In the genomic region with DNA sequence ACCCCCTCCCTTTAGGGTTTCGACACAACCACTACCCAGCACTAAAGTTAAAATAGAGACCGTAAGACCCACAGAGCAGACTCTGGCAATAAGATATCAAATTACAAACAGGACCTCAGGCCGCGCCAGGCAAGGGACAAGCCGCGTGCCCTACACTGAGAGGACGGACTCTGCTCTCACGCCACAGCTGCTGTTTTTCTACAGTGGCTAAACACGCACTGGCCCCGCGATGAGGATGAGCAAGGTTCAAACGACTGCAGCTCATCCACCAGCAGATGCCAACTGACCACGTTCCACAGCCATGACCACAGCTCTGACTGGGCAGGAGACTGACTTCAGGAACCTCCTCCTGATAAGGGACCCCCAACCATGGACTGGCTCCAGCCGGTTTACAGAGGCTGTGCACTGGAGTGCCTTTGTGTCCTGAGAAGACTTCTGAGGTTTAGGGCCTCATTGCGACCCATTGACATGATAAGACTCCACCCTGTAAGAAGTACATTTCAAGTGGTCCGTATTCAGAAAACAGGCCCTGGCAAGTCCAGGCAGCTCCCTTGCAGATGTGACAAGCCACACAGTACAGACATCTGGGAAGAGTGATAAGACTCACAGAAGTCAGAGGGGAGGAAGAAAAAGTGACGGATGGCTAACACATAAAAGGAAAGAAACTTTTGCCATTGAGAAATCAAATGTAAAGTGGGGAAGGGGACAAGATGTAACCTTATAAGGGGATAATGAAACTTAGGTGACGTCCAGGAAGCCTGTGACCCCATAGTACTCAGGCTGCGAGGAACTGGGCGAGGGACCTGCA, we compare ENCODE assay signal across 1 cellular context.
TF ChIP-seq lines count a peak whose summit lies in the region.

No MANE protein-coding gene starts in this region.

TF ChIP-seq in HepG2, 621 proteins besides CTCF, POLR2A, EP300 and RAD21 (continued from another document and continues in another):
- TF ChIP-seq, protein P1, sequence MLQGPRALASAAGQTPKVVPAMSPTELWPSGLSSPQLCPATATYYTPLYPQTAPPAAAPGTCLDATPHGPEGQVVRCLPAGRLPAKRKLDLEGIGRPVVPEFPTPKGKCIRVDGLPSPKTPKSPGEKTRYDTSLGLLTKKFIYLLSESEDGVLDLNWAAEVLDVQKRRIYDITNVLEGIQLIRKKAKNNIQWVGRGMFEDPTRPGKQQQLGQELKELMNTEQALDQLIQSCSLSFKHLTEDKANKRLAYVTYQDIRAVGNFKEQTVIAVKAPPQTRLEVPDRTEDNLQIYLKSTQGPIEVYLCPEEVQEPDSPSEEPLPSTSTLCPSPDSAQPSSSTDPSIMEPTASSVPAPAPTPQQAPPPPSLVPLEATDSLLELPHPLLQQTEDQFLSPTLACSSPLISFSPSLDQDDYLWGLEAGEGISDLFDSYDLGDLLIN (CRISPR knock-in tag; IDR thresholded peaks at IDR 0.05; ENCODE audit: borderline replicate concordance), result no peak
- TF ChIP-seq ZFAT (CRISPR knock-in tag; conservative IDR thresholded peaks at IDR 0.05) (no peak), ERF (CRISPR knock-in tag; IDR thresholded peaks at IDR 0.05) (peak; percentile 90), HDAC6 (IDR thresholded peaks at IDR 0.05; ENCODE audit: low read depth, low read length) (no peak), TOE1 (CRISPR knock-in tag; IDR thresholded peaks at IDR 0.05) (peak; percentile 52; the same call in 1 of the 2 replicates), ZNF790 (CRISPR knock-in tag; IDR thresholded peaks at IDR 0.05; ENCODE audit: borderline replicate concordance) (no peak), ZNF205 (CRISPR knock-in tag; IDR thresholded peaks at IDR 0.05) (peak; percentile 69; the same call in 1 of the 2 replicates), SOX13 (IDR thresholded peaks at IDR 0.05) (peak; percentile 18; the same call in 1 of the 2 replicates), SOX13 (CRISPR knock-in tag; conservative IDR thresholded peaks at IDR 0.05 in 1 of 2, IDR thresholded peaks at IDR 0.05 in 1 of 2) (peak in 1 of 2 experiments; percentile 58; a peak in 2 of 4 replicates), THAP11 (CRISPR knock-in tag; IDR thresholded peaks at IDR 0.05) (peak; percentile 62), AKAP8 (CRISPR knock-in tag; IDR thresholded peaks at IDR 0.05) (no peak; the same call in 1 of the 2 replicates), ZNF451 (CRISPR knock-in tag; IDR thresholded peaks at IDR 0.05) (peak; percentile 50; the same call in 1 of the 2 replicates), ZNF607 (CRISPR knock-in tag; IDR thresholded peaks at IDR 0.05; ENCODE audit: borderline replicate concordance) (peak; percentile 96), ZNF670 (CRISPR knock-in tag; IDR thresholded peaks at IDR 0.05; ENCODE audit: borderline replicate concordance) (peak; percentile 100), ZNF788 (CRISPR knock-in tag; IDR thresholded peaks at IDR 0.05; ENCODE audit: borderline replicate concordance) (peak; percentile 90), HNRNPK (IDR thresholded peaks at IDR 0.05; ENCODE audit: low read depth, low read length, poor library complexity, severe bottlenecking) (no peak), DNMT1 (CRISPR knock-in tag; IDR thresholded peaks at IDR 0.05) (0 out of 2 replicates have a peak, but pooled peaks have one; percentile 64), ZNF724P (CRISPR knock-in tag; IDR thresholded peaks at IDR 0.05; ENCODE audit: borderline replicate concordance) (peak; percentile 91), RFX3 (CRISPR knock-in tag; IDR thresholded peaks at IDR 0.05) (no peak), SMC3 (IDR thresholded peaks at IDR 0.05; ENCODE audit: low read length) (no peak), ZFP37 (CRISPR knock-in tag; IDR thresholded peaks at IDR 0.05; ENCODE audit: borderline replicate concordance) (no peak; the same call in 1 of the 2 replicates), PHF21A (CRISPR knock-in tag; IDR thresholded peaks at IDR 0.05) (peak; percentile 87), ZNF891 (CRISPR knock-in tag; IDR thresholded peaks at IDR 0.05) (peak; percentile 56; the same call in 1 of the 2 replicates), DZIP1 (CRISPR knock-in tag; IDR thresholded peaks at IDR 0.05) (no peak), SCMH1 (CRISPR knock-in tag; IDR thresholded peaks at IDR 0.05; ENCODE audit: borderline replicate concordance) (no peak), ZNF713 (CRISPR knock-in tag; IDR thresholded peaks at IDR 0.05) (no peak), GTF3A (CRISPR knock-in tag; conservative IDR thresholded peaks at IDR 0.05) (no peak), ZNF746 (CRISPR knock-in tag; IDR thresholded peaks at IDR 0.05) (peak; percentile 71), EED (CRISPR knock-in tag; IDR thresholded peaks at IDR 0.05) (peak; percentile 46; the same call in 1 of the 2 replicates), WIZ (CRISPR knock-in tag; IDR thresholded peaks at IDR 0.05) (peak; percentile 83), SNAI1 (CRISPR knock-in tag; IDR thresholded peaks at IDR 0.05; ENCODE audit: borderline replicate concordance) (no peak), HMGA1 (CRISPR knock-in tag; conservative IDR thresholded peaks at IDR 0.05) (no peak), SMAD1 (CRISPR knock-in tag; IDR thresholded peaks at IDR 0.05; ENCODE audit: borderline replicate concordance, low read depth) (no peak), U2AF2 (IDR thresholded peaks at IDR 0.05; ENCODE audit: low read depth, low read length) (no peak), ZFP91 (CRISPR knock-in tag; IDR thresholded peaks at IDR 0.05; ENCODE audit: borderline replicate concordance) (peak; percentile 37; the same call in 1 of the 2 replicates), RFX5 (IDR thresholded peaks at IDR 0.05; ENCODE audit: low read depth, low read length) (no peak), ZNF460 (CRISPR knock-in tag; IDR thresholded peaks at IDR 0.05; ENCODE audit: borderline replicate concordance) (peak; percentile 41; the same call in 1 of the 2 replicates), ZNF816 (CRISPR knock-in tag; IDR thresholded peaks at IDR 0.05; ENCODE audit: borderline replicate concordance) (peak; percentile 80; the same call in 1 of the 2 replicates), MIXL1 (CRISPR knock-in tag; IDR thresholded peaks at IDR 0.05) (peak; percentile 82), ZNF530 (CRISPR knock-in tag; IDR thresholded peaks at IDR 0.05; ENCODE audit: low read depth) (no peak), FOXC1 (CRISPR knock-in tag; IDR thresholded peaks at IDR 0.05; ENCODE audit: borderline replicate concordance) (peak; percentile 67; the same call in 1 of the 2 replicates), ZNF207 (IDR thresholded peaks at IDR 0.05; ENCODE audit: borderline replicate concordance) (no peak), ZEB1 (IDR thresholded peaks at IDR 0.05; ENCODE audit: insufficient replicate concordance, low read depth) (no peak), ZNF7 (CRISPR knock-in tag; IDR thresholded peaks at IDR 0.05) (no peak)
- TF ChIP-seq, protein P2, sequence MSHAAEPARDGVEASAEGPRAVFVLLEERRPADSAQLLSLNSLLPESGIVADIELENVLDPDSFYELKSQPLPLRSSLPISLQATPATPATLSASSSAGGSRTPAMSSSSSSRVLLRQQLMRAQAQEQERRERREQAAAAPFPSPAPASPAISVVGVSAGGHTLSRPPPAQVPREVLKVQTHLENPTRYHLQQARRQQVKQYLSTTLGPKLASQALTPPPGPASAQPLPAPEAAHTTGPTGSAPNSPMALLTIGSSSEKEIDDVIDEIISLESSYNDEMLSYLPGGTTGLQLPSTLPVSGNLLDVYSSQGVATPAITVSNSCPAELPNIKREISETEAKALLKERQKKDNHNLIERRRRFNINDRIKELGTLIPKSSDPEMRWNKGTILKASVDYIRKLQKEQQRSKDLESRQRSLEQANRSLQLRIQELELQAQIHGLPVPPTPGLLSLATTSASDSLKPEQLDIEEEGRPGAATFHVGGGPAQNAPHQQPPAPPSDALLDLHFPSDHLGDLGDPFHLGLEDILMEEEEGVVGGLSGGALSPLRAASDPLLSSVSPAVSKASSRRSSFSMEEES (CRISPR knock-in tag; IDR thresholded peaks at IDR 0.05), result peak; percentile 79; the same call in 1 of the 2 replicates
- TF ChIP-seq, protein P3, sequence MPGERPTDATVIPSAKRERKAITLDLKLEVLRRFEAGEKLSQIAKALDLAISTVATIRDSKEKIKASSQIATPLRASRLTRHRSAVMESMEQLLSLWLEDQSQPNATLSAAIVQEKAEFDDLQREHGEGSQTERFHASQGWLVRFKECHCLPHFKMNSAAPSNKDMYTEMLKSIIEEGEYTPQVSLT (CRISPR knock-in tag; IDR thresholded peaks at IDR 0.05; ENCODE audit: borderline replicate concordance, low read depth), result no peak
- TF ChIP-seq, protein P4, sequence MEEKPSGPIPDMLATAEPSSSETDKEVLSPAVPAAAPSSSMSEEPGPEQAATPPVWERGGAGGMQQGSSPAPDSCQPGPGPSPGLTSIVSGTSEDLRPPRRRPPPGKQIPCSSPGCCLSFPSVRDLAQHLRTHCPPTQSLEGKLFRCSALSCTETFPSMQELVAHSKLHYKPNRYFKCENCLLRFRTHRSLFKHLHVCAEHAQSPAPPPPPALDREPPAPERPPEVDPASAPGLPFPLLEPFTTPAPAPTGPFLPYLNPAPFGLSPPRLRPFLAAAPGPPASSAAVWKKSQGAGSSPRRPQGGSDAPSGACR (CRISPR knock-in tag; IDR thresholded peaks at IDR 0.05), result peak; percentile 77; the same call in 1 of the 2 replicates
- TF ChIP-seq, protein P5, sequence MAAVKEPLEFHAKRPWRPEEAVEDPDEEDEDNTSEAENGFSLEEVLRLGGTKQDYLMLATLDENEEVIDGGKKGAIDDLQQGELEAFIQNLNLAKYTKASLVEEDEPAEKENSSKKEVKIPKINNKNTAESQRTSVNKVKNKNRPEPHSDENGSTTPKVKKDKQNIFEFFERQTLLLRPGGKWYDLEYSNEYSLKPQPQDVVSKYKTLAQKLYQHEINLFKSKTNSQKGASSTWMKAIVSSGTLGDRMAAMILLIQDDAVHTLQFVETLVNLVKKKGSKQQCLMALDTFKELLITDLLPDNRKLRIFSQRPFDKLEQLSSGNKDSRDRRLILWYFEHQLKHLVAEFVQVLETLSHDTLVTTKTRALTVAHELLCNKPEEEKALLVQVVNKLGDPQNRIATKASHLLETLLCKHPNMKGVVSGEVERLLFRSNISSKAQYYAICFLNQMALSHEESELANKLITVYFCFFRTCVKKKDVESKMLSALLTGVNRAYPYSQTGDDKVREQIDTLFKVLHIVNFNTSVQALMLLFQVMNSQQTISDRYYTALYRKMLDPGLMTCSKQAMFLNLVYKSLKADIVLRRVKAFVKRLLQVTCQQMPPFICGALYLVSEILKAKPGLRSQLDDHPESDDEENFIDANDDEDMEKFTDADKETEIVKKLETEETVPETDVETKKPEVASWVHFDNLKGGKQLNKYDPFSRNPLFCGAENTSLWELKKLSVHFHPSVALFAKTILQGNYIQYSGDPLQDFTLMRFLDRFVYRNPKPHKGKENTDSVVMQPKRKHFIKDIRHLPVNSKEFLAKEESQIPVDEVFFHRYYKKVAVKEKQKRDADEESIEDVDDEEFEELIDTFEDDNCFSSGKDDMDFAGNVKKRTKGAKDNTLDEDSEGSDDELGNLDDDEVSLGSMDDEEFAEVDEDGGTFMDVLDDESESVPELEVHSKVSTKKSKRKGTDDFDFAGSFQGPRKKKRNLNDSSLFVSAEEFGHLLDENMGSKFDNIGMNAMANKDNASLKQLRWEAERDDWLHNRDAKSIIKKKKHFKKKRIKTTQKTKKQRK (IDR thresholded peaks at IDR 0.05; ENCODE audit: low read length), result no peak
- TF ChIP-seq, protein P6, sequence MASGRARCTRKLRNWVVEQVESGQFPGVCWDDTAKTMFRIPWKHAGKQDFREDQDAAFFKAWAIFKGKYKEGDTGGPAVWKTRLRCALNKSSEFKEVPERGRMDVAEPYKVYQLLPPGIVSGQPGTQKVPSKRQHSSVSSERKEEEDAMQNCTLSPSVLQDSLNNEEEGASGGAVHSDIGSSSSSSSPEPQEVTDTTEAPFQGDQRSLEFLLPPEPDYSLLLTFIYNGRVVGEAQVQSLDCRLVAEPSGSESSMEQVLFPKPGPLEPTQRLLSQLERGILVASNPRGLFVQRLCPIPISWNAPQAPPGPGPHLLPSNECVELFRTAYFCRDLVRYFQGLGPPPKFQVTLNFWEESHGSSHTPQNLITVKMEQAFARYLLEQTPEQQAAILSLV (CRISPR knock-in tag; IDR thresholded peaks at IDR 0.05; ENCODE audit: borderline replicate concordance), result peak; percentile 86
